In the genomic region with DNA sequence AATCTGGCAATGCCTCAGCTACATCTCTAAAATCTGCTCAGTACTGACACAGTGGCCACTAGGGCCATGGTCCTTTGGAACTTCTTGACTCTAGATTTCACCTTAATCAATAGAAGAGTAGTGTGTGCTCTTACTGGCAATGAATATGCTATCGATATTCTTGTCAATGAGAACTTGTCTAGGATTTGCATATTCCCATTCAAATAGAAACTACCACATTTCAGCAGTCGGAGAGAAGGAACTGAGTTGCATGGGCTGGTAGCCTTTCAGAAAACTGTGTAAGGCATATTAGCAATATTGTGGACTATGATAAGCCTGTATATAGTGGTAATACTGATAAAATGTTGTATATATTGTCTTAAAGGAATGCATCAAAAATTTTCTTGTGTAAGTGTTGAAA, we compare ENCODE assay signal across 20 cellular contexts. TPM values are rescaled to one million over a fixed set of nuclear protein-coding genes. Genes with fewer than 3 reads are reported as not detected.
A peak's percentile ranks its signal among the peaks of the same experiment; 100 is the strongest.
DNase-seq lines count a peak whose midpoint lies in the region; ATAC-seq, FAIRE-seq and TF ChIP-seq lines count a peak whose summit lies in the region.
"Had no signal": no experiment of that assay in that cellular context is flagged by ENCODE, and none has a peak within 500 bp of the region (broad histone marks: within the 10 kb centered on the region; RNA-seq: fewer than 3 reads in every experiment).

No MANE protein-coding gene starts in this region.

- peaks cover 19% of the 10 kb centered on the region for H3K36me3 Mint-ChIP-seq in nephron progenitor cell (ENCODE audit: low read depth)

- peak; percentile 76 for FAIRE-seq in GM12891 (lab: Jason Lieb, UNC)
- no peak for FAIRE-seq in GM12892 (lab: Jason Lieb, UNC)
- FAIRE-seq: HepG2 had no signal

- TF ChIP-seq POLR2A in GM12891 (IDR thresholded peaks at IDR 0.05; ENCODE audit: low read depth, low read length) (no peak), GM12892 (IDR thresholded peaks at IDR 0.05; ENCODE audit: low read depth, low read length) (no peak)

- no peak overlapping the region for H3K4me3 Mint-ChIP-seq in nephron progenitor cell
- H3K4me3 Mint-ChIP-seq: CD8-positive, alpha-beta T cell; T-helper 17 cell had no signal

- no peaks in the 10 kb centered on the region for H3K4me1 Mint-ChIP-seq in nephron progenitor cell

- DNase-seq in GM12891 (ENCODE audit: insufficient read length, low spot score) (no peak), GM12892 (ENCODE audit: insufficient read length) (no peak), nephron progenitor cell (no peak)
- DNase-seq in activated naive CD4-positive, alpha-beta T cell treated with anti-CD3 and anti-CD28 coated beads, Interleukin-2, amount 50 U/mL, for 16 hours = no peak
- DNase-seq: 8988T; BE2C; CD8-positive, alpha-beta T cell; DMS79 treated with DMSO at 0.1 percent for 48 hours; GOT3; KG1; NCI-H1436 treated with DMSO at 0.1 percent for 48 hours; NCI-H2029 treated with DMSO at 0.1 percent for 48 hours; NCI-H2171 treated with DMSO at 0.1 percent for 48 hours; NCI-H748 treated with DMSO at 0.1 percent for 48 hours; T-helper 17 cell had no signal

- H3K27me3 Mint-ChIP-seq in nephron progenitor cell (ENCODE audit: low read depth, poor library complexity) = no peaks in the 10 kb centered on the region

- peaks cover 12% of the 10 kb centered on the region for H3K9me3 Mint-ChIP-seq in nephron progenitor cell

- no peak overlapping the region for H3K27ac Mint-ChIP-seq in nephron progenitor cell
- H3K27ac Mint-ChIP-seq: CD8-positive, alpha-beta T cell; T-helper 17 cell had no signal

- ATAC-seq in GM19043 (IDR thresholded peaks at IDR 0.05; ENCODE audit: low read depth, unreplicated experiment) (peak; percentile 82), GM21717 (IDR thresholded peaks at IDR 0.05; ENCODE audit: unreplicated experiment) (peak; percentile 74), HG03469 (IDR thresholded peaks at IDR 0.05; ENCODE audit: unreplicated experiment) (peak; percentile 54), HG03432 (IDR thresholded peaks at IDR 0.05; ENCODE audit: unreplicated experiment) (no peak)
- ATAC-seq: CD8-positive, alpha-beta T cell; HepG2; T-helper 17 cell had no signal

- TF ChIP-seq CTCF in nephron progenitor cell (IDR thresholded peaks at IDR 0.05) = no peak

TF ChIP-seq in GM12891, 5 proteins besides CTCF, POLR2A, EP300 and RAD21:
- TF ChIP-seq SPI1 (IDR thresholded peaks at IDR 0.05; ENCODE audit: low read depth, low read length) (no peak), POU2F2 (IDR thresholded peaks at IDR 0.05; ENCODE audit: low read depth, low read length) (peak; percentile 71)

RNA-seq across cellular contexts. Expression of a gene that starts 45.3 kb away (rescaled TPM):
- polyA plus RNA-seq in GM12891 (2012; ENCODE audit: low read depth, missing spikeins) = 16.8 TPM
- 17.5 TPM for polyA plus RNA-seq in GM12892 (2012; ENCODE audit: missing spikeins)
